Comparison of ENCODE assay signal across 8 cellular contexts in genomic region chrX:111447298-111447697, GRCh38. TPM values are rescaled to one million over a fixed set of nuclear protein-coding genes. Genes with fewer than 3 reads are reported as not detected.
DNase-seq lines count a peak whose midpoint lies in the region; ATAC-seq lines count a peak whose summit lies in the region.

No MANE protein-coding gene starts in this region.

- DNase-seq in EL, result peak; percentile 1
- peak; percentile 31 to 37 for DNase-seq in Kasumi-1 (lab: John Stamatoyannopoulos, UW)
- DNase-seq in RPMI7951 (ENCODE audit: low read depth), result peak; percentile 3
- peak; percentile 38 for DNase-seq in inferior parietal cortex (ENCODE audit: extremely low spot score)
- no peak for DNase-seq in T-helper 9 cell
- no peak for DNase-seq in hepatic stellate cell (ENCODE audit: low spot score)
- no peak for DNase-seq in stimulated activated CD4-positive, alpha-beta T cell treated with anti-CD3 and anti-CD28 coated beads, Interleukin-4, amount 100 ng/mL, for 1 hour

- ATAC-seq in GM21360 (IDR thresholded peaks at IDR 0.05; ENCODE audit: unreplicated experiment), result peak; percentile 78

RNA-seq across cellular contexts. Expression of gene DCX, which starts 35.3 kb away (rescaled TPM):
- not detected in 2 replicates for total RNA-seq in RPMI7951 (2014; rRNA removed; shearing (Covaris generic))

Comparison
In these comparisons a context has a peak if more than half of its experiments do, and no peak if none do; other contexts are left out.
1. DNase-seq: peak in EL (single experiment), Kasumi-1 (2 of 2), RPMI7951 (single experiment) and inferior parietal cortex (single experiment); none in T-helper 9 cell (single experiment), hepatic stellate cell (single experiment) and stimulated activated CD4-positive, alpha-beta T cell treated with anti-CD3 and anti-CD28 coated beads, Interleukin-4, amount 100 ng/mL, for 1 hour (single experiment).